ENCODE assay signal across 2 cellular contexts in the genomic region with DNA sequence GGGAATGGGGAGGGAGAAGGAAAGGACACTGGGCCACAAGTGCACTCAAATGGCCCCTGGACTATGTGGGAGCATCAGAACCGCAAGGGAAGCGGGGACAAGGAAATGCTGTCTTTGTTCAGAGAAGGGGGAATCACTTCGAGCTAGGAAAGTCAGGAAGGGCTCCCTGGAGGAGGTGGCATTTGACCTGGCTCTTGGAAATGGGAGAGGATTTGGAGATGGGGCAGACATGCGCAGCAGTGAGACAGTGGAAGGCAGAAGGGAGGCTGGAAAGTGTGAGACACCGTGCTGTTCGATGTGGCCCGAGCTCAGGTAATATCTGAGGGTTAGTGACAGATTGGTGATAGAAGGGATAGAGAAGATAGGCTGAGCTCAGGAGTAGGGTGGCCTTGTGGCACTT.
TF ChIP-seq lines count a peak whose summit lies in the region.

No MANE protein-coding gene starts in this region.

TF ChIP-seq in GM23338, 12 proteins besides CTCF, POLR2A, EP300 and RAD21 (continues in another document):
- TF ChIP-seq EZH2 (IDR thresholded peaks at IDR 0.05; ENCODE audit: low read depth, unreplicated experiment) (no peak), CREB1 (CRISPR knock-in tag; IDR thresholded peaks at IDR 0.05; ENCODE audit: low read depth) (no peak), POLR2AphosphoS5 (IDR thresholded peaks at IDR 0.05; ENCODE audit: low read depth) (no peak), NANOG (IDR thresholded peaks at IDR 0.05; ENCODE audit: borderline replicate concordance) (no peak), ZNF331 (CRISPR knock-in tag; IDR thresholded peaks at IDR 0.05; ENCODE audit: low read depth) (no peak), ZNF114 (CRISPR knock-in tag; IDR thresholded peaks at IDR 0.05) (no peak), JUNB (IDR thresholded peaks at IDR 0.05; ENCODE audit: unreplicated experiment) (no peak), EZH2phosphoT487 (IDR thresholded peaks at IDR 0.05; ENCODE audit: unreplicated experiment) (no peak), STAT1 (IDR thresholded peaks at IDR 0.05; ENCODE audit: unreplicated experiment) (no peak)
- TF ChIP-seq, protein P1, sequence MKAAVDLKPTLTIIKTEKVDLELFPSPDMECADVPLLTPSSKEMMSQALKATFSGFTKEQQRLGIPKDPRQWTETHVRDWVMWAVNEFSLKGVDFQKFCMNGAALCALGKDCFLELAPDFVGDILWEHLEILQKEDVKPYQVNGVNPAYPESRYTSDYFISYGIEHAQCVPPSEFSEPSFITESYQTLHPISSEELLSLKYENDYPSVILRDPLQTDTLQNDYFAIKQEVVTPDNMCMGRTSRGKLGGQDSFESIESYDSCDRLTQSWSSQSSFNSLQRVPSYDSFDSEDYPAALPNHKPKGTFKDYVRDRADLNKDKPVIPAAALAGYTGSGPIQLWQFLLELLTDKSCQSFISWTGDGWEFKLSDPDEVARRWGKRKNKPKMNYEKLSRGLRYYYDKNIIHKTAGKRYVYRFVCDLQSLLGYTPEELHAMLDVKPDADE (IDR thresholded peaks at IDR 0.05) = no peak
- TF ChIP-seq, protein P2, sequence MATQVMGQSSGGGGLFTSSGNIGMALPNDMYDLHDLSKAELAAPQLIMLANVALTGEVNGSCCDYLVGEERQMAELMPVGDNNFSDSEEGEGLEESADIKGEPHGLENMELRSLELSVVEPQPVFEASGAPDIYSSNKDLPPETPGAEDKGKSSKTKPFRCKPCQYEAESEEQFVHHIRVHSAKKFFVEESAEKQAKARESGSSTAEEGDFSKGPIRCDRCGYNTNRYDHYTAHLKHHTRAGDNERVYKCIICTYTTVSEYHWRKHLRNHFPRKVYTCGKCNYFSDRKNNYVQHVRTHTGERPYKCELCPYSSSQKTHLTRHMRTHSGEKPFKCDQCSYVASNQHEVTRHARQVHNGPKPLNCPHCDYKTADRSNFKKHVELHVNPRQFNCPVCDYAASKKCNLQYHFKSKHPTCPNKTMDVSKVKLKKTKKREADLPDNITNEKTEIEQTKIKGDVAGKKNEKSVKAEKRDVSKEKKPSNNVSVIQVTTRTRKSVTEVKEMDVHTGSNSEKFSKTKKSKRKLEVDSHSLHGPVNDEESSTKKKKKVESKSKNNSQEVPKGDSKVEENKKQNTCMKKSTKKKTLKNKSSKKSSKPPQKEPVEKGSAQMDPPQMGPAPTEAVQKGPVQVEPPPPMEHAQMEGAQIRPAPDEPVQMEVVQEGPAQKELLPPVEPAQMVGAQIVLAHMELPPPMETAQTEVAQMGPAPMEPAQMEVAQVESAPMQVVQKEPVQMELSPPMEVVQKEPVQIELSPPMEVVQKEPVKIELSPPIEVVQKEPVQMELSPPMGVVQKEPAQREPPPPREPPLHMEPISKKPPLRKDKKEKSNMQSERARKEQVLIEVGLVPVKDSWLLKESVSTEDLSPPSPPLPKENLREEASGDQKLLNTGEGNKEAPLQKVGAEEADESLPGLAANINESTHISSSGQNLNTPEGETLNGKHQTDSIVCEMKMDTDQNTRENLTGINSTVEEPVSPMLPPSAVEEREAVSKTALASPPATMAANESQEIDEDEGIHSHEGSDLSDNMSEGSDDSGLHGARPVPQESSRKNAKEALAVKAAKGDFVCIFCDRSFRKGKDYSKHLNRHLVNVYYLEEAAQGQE (IDR thresholded peaks at IDR 0.05; ENCODE audit: unreplicated experiment) = no peak

TF ChIP-seq in SK-N-SH, 30 proteins besides CTCF, POLR2A, EP300 and RAD21:
- no peak for TF ChIP-seq YY1 (IDR thresholded peaks at IDR 0.05; ENCODE audit: low read depth)
